21 cellular contexts compared by ENCODE assay signal in the genomic region with DNA sequence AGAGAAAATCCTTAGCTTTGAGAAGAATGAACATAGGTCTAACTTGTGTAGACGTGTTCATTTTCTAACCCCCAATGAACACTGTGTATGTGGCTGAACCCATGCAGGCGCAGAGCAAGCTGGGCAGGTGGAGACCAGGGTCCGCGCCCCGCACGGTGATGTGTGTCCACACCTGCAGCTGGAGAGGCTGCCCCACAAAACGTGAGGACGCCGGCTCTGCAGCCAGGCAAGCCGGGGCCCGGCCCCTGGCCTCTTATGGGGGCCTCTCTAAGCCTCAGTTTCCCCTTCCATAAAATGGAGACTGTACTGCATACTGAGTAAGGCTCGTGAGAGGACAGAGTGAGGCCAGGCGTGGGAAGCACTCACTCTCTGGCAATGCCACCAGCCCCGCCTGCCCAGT.
"Had no signal": no experiment of that assay in that cellular context is flagged by ENCODE, and none has a peak within 500 bp of the region (broad histone marks: within the 10 kb centered on the region; RNA-seq: fewer than 3 reads in every experiment).

No MANE protein-coding gene starts in this region.

- H3K27me3 Mint-ChIP-seq: naive B cell had no signal

- H3K27ac Mint-ChIP-seq: immature natural killer cell, mesothelial cell of epicardium had no signal

- H3K79me2 ChIP-seq: hepatocyte had no signal

- H3K9me3 Mint-ChIP-seq: mesothelial cell of epicardium, naive B cell had no signal

- ATAC-seq: foreskin keratinocyte, gastroesophageal sphincter, heart left ventricle, left cardiac atrium, left lung, left ventricle myocardium superior, lower lobe of right lung, mucosa of descending colon had no signal

- H3K27ac ChIP-seq: coronary artery, dorsolateral prefrontal cortex, esophagus muscularis mucosa, foreskin keratinocyte, gastroesophageal sphincter, heart left ventricle, hepatocyte, left lung, lower lobe of right lung had no signal

- H3K4me3 ChIP-seq: coronary artery, dorsolateral prefrontal cortex, esophagus muscularis mucosa, gastroesophageal sphincter, heart left ventricle, hepatocyte, left lung, lower lobe of right lung, mucosa of descending colon had no signal

- H3K27me3 ChIP-seq: dorsolateral prefrontal cortex, esophagus muscularis mucosa, foreskin keratinocyte, gastroesophageal sphincter, heart left ventricle, hepatocyte, left lung had no signal

- H2AFZ ChIP-seq: hepatocyte had no signal

- H3K4me2 ChIP-seq: hepatocyte had no signal

- H3K4me1 ChIP-seq: esophagus muscularis mucosa, foreskin keratinocyte, gastroesophageal sphincter, heart left ventricle, left lung, lower lobe of right lung had no signal

- H3K4me1 Mint-ChIP-seq: immature natural killer cell had no signal

- H3K9me3 ChIP-seq: esophagus muscularis mucosa, gastroesophageal sphincter, heart left ventricle, left lung, lower lobe of right lung, mucosa of descending colon had no signal

- DNase-seq: dermis blood vessel endothelial cell; dorsolateral prefrontal cortex; effector CD4-positive, alpha-beta T cell; effector memory CD4-positive, alpha-beta T cell; foreskin keratinocyte; hypothalamus; immature natural killer cell; islet precursor cell; left cardiac atrium; left ventricle myocardium superior; mesenchymal stem cell; mucosa of descending colon; naive B cell had no signal

- H3K4me3 Mint-ChIP-seq: immature natural killer cell, mesothelial cell of epicardium, naive B cell had no signal
